1 cellular context compared by ENCODE assay signal in the genomic region with DNA sequence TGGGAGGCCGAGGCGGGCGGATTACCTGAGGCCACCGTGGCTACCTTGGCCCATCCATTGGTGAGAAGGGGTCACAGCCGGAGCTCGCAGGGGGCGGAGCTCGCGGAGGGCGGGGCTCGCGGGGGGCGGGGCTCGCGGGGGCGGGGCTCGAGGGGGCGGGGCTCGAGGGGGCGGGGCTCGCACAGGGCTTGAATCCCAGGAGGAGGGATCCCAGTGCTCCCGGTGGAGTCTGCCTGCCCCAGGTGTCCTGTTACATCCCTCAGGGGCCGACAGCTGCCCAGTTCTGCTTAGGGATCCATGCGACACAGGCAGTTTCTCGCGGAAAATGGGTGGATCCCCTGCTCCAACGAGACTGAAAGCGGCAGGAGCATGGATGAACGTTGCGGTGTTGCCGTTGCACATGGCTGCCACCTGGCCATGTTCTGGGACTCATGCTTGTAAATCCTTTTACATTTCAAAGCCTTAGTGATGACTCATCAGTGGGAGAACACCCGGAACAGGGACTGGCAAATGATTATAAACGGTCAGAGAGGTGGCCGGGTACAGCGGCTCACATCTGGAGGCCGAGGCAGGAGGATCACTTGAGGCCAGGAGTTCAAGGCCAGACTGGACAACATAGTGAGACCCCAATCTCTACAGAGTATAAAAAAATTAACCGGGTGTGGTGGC.
TF ChIP-seq lines count a peak whose summit lies in the region.

No MANE protein-coding gene starts in this region.

TF ChIP-seq in HEK293, 187 proteins besides CTCF, POLR2A, EP300 and RAD21 (continued from another document and continues in another):
- TF ChIP-seq, protein P1, sequence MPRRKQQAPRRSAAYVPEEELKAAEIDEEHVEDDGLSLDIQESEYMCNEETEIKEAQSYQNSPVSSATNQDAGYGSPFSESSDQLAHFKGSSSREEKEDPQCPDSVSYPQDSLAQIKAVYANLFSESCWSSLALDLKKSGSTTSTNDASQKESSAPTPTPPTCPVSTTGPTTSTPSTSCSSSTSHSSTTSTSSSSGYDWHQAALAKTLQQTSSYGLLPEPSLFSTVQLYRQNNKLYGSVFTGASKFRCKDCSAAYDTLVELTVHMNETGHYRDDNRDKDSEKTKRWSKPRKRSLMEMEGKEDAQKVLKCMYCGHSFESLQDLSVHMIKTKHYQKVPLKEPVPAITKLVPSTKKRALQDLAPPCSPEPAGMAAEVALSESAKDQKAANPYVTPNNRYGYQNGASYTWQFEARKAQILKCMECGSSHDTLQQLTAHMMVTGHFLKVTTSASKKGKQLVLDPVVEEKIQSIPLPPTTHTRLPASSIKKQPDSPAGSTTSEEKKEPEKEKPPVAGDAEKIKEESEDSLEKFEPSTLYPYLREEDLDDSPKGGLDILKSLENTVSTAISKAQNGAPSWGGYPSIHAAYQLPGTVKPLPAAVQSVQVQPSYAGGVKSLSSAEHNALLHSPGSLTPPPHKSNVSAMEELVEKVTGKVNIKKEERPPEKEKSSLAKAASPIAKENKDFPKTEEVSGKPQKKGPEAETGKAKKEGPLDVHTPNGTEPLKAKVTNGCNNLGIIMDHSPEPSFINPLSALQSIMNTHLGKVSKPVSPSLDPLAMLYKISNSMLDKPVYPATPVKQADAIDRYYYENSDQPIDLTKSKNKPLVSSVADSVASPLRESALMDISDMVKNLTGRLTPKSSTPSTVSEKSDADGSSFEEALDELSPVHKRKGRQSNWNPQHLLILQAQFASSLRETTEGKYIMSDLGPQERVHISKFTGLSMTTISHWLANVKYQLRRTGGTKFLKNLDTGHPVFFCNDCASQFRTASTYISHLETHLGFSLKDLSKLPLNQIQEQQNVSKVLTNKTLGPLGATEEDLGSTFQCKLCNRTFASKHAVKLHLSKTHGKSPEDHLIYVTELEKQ (tag by site-specific recombination; IDR thresholded peaks at IDR 0.05; ENCODE audit: borderline replicate concordance): 0 out of 2 replicates have a peak, but pooled peaks have one; percentile 20
- TF ChIP-seq, protein P2, sequence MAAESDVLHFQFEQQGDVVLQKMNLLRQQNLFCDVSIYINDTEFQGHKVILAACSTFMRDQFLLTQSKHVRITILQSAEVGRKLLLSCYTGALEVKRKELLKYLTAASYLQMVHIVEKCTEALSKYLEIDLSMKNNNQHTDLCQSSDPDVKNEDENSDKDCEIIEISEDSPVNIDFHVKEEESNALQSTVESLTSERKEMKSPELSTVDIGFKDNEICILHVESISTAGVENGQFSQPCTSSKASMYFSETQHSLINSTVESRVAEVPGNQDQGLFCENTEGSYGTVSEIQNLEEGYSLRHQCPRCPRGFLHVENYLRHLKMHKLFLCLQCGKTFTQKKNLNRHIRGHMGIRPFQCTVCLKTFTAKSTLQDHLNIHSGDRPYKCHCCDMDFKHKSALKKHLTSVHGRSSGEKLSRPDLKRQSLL (tag by site-specific recombination; IDR thresholded peaks at IDR 0.05): no peak
- TF ChIP-seq ZFP41 (tag by site-specific recombination; IDR thresholded peaks at IDR 0.05; ENCODE audit: borderline replicate concordance) (no peak), ZFP37 (tag by site-specific recombination; IDR thresholded peaks at IDR 0.05) (no peak), TRIM28 (IDR thresholded peaks at IDR 0.05; ENCODE audit: borderline replicate concordance, low read length) (no peak), ZNF24 (tag by site-specific recombination; IDR thresholded peaks at IDR 0.05) (peak; percentile 71), ZNF571 (tag by site-specific recombination; IDR thresholded peaks at IDR 0.05) (no peak), ZXDB (tag by site-specific recombination; IDR thresholded peaks at IDR 0.05) (peak; percentile 77), OSR2 (tag by site-specific recombination; IDR thresholded peaks at IDR 0.05) (peak; percentile 40; the same call in 1 of the 2 replicates), ZNF354C (tag by site-specific recombination; IDR thresholded peaks at IDR 0.05; ENCODE audit: borderline replicate concordance, low read depth) (no peak), ZNF132 (tag by site-specific recombination; IDR thresholded peaks at IDR 0.05; ENCODE audit: borderline replicate concordance) (no peak), ZEB2 (tag by site-specific recombination; IDR thresholded peaks at IDR 0.05) (peak; percentile 60; the same call in 1 of the 2 replicates), ZNF629 (tag by site-specific recombination; IDR thresholded peaks at IDR 0.05) (peak; percentile 72), YY2 (tag by site-specific recombination; IDR thresholded peaks at IDR 0.05) (peak; percentile 65), ZNF600 (tag by site-specific recombination; IDR thresholded peaks at IDR 0.05) (peak; percentile 83), ZNF623 (tag by site-specific recombination; IDR thresholded peaks at IDR 0.05) (0 out of 2 replicates have a peak, but pooled peaks have one; percentile 23), ZNF175 (tag by site-specific recombination; IDR thresholded peaks at IDR 0.05) (no peak), ZNF549 (tag by site-specific recombination; IDR thresholded peaks at IDR 0.05) (no peak)
- TF ChIP-seq, protein P3, sequence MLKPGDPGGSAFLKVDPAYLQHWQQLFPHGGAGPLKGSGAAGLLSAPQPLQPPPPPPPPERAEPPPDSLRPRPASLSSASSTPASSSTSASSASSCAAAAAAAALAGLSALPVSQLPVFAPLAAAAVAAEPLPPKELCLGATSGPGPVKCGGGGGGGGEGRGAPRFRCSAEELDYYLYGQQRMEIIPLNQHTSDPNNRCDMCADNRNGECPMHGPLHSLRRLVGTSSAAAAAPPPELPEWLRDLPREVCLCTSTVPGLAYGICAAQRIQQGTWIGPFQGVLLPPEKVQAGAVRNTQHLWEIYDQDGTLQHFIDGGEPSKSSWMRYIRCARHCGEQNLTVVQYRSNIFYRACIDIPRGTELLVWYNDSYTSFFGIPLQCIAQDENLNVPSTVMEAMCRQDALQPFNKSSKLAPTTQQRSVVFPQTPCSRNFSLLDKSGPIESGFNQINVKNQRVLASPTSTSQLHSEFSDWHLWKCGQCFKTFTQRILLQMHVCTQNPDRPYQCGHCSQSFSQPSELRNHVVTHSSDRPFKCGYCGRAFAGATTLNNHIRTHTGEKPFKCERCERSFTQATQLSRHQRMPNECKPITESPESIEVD (tag by site-specific recombination; IDR thresholded peaks at IDR 0.05): no peak
- TF ChIP-seq, protein P4, sequence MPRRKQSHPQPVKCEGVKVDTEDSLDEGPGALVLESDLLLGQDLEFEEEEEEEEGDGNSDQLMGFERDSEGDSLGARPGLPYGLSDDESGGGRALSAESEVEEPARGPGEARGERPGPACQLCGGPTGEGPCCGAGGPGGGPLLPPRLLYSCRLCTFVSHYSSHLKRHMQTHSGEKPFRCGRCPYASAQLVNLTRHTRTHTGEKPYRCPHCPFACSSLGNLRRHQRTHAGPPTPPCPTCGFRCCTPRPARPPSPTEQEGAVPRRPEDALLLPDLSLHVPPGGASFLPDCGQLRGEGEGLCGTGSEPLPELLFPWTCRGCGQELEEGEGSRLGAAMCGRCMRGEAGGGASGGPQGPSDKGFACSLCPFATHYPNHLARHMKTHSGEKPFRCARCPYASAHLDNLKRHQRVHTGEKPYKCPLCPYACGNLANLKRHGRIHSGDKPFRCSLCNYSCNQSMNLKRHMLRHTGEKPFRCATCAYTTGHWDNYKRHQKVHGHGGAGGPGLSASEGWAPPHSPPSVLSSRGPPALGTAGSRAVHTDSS (tag by site-specific recombination; IDR thresholded peaks at IDR 0.05): no peak
- TF ChIP-seq, protein P5, sequence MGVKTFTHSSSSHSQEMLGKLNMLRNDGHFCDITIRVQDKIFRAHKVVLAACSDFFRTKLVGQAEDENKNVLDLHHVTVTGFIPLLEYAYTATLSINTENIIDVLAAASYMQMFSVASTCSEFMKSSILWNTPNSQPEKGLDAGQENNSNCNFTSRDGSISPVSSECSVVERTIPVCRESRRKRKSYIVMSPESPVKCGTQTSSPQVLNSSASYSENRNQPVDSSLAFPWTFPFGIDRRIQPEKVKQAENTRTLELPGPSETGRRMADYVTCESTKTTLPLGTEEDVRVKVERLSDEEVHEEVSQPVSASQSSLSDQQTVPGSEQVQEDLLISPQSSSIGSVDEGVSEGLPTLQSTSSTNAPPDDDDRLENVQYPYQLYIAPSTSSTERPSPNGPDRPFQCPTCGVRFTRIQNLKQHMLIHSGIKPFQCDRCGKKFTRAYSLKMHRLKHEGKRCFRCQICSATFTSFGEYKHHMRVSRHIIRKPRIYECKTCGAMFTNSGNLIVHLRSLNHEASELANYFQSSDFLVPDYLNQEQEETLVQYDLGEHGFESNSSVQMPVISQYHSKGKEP (tag by site-specific recombination; IDR thresholded peaks at IDR 0.05): no peak
- TF ChIP-seq, protein P6, sequence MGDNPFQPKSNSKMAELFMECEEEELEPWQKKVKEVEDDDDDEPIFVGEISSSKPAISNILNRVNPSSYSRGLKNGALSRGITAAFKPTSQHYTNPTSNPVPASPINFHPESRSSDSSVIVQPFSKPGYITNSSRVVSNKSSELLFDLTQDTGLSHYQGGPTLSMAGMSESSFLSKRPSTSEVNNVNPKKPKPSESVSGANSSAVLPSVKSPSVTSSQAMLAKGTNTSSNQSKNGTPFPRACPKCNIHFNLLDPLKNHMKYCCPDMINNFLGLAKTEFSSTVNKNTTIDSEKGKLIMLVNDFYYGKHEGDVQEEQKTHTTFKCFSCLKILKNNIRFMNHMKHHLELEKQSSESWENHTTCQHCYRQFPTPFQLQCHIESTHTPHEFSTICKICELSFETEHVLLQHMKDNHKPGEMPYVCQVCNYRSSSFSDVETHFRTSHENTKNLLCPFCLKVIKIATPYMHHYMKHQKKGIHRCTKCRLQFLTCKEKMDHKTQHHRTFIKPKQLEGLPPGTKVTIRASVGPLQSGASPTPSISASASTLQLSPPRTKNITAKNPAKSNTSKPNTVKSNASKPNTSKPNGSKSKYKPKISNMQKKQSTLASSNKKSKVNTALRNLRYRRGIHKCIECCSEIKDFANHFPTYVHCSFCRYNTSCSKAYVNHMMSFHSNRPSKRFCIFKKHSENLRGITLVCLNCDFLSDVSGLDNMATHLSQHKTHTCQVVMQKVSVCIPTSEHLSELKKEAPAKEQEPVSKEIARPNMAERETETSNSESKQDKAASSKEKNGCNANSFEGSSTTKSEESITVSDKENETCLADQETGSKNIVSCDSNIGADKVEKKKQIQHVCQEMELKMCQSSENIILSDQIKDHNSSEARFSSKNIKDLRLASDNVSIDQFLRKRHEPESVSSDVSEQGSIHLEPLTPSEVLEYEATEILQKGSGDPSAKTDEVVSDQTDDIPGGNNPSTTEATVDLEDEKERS (tag by site-specific recombination; IDR thresholded peaks at IDR 0.05): peak; percentile 96
- TF ChIP-seq, protein P7, sequence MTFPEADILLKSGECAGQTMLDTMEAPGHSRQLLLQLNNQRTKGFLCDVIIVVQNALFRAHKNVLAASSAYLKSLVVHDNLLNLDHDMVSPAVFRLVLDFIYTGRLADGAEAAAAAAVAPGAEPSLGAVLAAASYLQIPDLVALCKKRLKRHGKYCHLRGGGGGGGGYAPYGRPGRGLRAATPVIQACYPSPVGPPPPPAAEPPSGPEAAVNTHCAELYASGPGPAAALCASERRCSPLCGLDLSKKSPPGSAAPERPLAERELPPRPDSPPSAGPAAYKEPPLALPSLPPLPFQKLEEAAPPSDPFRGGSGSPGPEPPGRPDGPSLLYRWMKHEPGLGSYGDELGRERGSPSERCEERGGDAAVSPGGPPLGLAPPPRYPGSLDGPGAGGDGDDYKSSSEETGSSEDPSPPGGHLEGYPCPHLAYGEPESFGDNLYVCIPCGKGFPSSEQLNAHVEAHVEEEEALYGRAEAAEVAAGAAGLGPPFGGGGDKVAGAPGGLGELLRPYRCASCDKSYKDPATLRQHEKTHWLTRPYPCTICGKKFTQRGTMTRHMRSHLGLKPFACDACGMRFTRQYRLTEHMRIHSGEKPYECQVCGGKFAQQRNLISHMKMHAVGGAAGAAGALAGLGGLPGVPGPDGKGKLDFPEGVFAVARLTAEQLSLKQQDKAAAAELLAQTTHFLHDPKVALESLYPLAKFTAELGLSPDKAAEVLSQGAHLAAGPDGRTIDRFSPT (tag by site-specific recombination; IDR thresholded peaks at IDR 0.05): peak; percentile 76
- TF ChIP-seq, protein P8, sequence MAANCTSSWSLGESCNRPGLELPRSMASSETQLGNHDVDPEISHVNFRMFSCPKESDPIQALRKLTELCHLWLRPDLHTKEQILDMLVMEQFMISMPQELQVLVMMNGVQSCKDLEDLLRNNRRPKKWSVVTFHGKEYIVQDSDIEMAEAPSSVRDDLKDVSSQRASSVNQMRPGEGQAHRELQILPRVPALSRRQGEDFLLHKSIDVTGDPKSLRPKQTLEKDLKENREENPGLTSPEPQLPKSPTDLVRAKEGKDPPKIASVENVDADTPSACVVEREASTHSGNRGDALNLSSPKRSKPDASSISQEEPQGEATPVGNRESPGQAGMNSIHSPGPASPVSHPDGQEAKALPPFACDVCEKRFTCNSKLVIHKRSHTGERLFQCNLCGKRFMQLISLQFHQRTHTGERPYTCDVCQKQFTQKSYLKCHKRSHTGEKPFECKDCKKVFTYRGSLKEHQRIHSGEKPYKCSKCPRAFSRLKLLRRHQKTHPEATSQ (tag by site-specific recombination; IDR thresholded peaks at IDR 0.05): 0 out of 2 replicates have a peak, but pooled peaks have one; percentile 51
- TF ChIP-seq, protein P9, sequence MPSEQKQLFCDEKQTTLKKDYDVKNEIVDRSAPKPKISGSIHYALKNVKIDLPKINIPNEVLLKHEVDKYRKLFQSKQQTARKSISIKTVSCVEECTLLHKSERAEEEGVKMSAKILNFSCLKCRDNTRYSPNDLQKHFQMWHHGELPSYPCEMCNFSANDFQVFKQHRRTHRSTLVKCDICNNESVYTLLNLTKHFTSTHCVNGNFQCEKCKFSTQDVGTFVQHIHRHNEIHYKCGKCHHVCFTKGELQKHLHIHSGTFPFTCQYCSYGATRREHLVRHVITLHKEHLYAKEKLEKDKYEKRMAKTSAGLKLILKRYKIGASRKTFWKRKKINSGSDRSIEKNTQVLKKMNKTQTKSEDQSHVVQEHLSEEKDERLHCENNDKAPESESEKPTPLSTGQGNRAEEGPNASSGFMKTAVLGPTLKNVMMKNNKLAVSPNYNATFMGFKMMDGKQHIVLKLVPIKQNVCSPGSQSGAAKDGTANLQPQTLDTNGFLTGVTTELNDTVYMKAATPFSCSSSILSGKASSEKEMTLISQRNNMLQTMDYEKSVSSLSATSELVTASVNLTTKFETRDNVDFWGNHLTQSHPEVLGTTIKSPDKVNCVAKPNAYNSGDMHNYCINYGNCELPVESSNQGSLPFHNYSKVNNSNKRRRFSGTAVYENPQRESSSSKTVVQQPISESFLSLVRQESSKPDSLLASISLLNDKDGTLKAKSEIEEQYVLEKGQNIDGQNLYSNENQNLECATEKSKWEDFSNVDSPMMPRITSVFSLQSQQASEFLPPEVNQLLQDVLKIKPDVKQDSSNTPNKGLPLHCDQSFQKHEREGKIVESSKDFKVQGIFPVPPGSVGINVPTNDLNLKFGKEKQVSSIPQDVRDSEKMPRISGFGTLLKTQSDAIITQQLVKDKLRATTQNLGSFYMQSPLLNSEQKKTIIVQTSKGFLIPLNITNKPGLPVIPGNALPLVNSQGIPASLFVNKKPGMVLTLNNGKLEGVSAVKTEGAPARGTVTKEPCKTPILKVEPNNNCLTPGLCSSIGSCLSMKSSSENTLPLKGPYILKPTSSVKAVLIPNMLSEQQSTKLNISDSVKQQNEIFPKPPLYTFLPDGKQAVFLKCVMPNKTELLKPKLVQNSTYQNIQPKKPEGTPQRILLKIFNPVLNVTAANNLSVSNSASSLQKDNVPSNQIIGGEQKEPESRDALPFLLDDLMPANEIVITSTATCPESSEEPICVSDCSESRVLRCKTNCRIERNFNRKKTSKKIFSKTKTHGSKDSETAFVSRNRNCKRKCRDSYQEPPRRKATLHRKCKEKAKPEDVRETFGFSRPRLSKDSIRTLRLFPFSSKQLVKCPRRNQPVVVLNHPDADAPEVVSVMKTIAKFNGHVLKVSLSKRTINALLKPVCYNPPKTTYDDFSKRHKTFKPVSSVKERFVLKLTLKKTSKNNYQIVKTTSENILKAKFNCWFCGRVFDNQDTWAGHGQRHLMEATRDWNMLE (tag by site-specific recombination; conservative IDR thresholded peaks at IDR 0.05; ENCODE audit: low read depth): no peak
